ENCODE assay signal across 1 cellular context in genomic region chr4:76950052-76950845, GRCh38.
TF ChIP-seq lines count a peak whose summit lies in the region.

No MANE protein-coding gene starts in this region.

TF ChIP-seq in WTC11, 78 proteins besides CTCF, POLR2A, EP300 and RAD21 (continued from another document):
- TF ChIP-seq ATF6 (CRISPR knock-in tag; IDR thresholded peaks at IDR 0.05) (no peak), SOX15 (CRISPR knock-in tag; IDR thresholded peaks at IDR 0.05) (no peak), FOXK1 (CRISPR knock-in tag; IDR thresholded peaks at IDR 0.05) (no peak), E2F5 (CRISPR knock-in tag; IDR thresholded peaks at IDR 0.05) (no peak), FOXJ3 (CRISPR knock-in tag; IDR thresholded peaks at IDR 0.05; ENCODE audit: borderline replicate concordance) (no peak), ATF3 (CRISPR knock-in tag; conservative IDR thresholded peaks at IDR 0.05) (no peak), OVOL2 (CRISPR knock-in tag; IDR thresholded peaks at IDR 0.05; ENCODE audit: borderline replicate concordance) (no peak), ZNF232 (CRISPR knock-in tag; IDR thresholded peaks at IDR 0.05) (no peak), ZNF396 (CRISPR knock-in tag; IDR thresholded peaks at IDR 0.05; ENCODE audit: borderline replicate concordance) (no peak), ARID4B (CRISPR knock-in tag; IDR thresholded peaks at IDR 0.05; ENCODE audit: borderline replicate concordance) (no peak)
- TF ChIP-seq, protein P1, sequence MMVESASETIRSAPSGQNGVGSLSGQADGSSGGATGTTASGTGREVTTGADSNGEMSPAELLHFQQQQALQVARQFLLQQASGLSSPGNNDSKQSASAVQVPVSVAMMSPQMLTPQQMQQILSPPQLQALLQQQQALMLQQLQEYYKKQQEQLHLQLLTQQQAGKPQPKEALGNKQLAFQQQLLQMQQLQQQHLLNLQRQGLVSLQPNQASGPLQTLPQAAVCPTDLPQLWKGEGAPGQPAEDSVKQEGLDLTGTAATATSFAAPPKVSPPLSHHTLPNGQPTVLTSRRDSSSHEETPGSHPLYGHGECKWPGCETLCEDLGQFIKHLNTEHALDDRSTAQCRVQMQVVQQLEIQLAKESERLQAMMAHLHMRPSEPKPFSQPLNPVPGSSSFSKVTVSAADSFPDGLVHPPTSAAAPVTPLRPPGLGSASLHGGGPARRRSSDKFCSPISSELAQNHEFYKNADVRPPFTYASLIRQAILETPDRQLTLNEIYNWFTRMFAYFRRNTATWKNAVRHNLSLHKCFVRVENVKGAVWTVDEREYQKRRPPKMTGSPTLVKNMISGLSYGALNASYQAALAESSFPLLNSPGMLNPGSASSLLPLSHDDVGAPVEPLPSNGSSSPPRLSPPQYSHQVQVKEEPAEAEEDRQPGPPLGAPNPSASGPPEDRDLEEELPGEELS (CRISPR knock-in tag; IDR thresholded peaks at IDR 0.05), result no peak
- TF ChIP-seq, protein P2, sequence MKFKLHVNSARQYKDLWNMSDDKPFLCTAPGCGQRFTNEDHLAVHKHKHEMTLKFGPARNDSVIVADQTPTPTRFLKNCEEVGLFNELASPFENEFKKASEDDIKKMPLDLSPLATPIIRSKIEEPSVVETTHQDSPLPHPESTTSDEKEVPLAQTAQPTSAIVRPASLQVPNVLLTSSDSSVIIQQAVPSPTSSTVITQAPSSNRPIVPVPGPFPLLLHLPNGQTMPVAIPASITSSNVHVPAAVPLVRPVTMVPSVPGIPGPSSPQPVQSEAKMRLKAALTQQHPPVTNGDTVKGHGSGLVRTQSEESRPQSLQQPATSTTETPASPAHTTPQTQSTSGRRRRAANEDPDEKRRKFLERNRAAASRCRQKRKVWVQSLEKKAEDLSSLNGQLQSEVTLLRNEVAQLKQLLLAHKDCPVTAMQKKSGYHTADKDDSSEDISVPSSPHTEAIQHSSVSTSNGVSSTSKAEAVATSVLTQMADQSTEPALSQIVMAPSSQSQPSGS (CRISPR knock-in tag; IDR thresholded peaks at IDR 0.05; ENCODE audit: borderline replicate concordance, low read depth), result no peak
- TF ChIP-seq, protein P3, sequence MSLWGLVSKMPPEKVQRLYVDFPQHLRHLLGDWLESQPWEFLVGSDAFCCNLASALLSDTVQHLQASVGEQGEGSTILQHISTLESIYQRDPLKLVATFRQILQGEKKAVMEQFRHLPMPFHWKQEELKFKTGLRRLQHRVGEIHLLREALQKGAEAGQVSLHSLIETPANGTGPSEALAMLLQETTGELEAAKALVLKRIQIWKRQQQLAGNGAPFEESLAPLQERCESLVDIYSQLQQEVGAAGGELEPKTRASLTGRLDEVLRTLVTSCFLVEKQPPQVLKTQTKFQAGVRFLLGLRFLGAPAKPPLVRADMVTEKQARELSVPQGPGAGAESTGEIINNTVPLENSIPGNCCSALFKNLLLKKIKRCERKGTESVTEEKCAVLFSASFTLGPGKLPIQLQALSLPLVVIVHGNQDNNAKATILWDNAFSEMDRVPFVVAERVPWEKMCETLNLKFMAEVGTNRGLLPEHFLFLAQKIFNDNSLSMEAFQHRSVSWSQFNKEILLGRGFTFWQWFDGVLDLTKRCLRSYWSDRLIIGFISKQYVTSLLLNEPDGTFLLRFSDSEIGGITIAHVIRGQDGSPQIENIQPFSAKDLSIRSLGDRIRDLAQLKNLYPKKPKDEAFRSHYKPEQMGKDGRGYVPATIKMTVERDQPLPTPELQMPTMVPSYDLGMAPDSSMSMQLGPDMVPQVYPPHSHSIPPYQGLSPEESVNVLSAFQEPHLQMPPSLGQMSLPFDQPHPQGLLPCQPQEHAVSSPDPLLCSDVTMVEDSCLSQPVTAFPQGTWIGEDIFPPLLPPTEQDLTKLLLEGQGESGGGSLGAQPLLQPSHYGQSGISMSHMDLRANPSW (CRISPR knock-in tag; conservative IDR thresholded peaks at IDR 0.05; ENCODE audit: low read depth), result no peak
